16 cellular contexts compared by ENCODE assay signal in genomic region chr10:59838390-59838789, GRCh38.
"Had no signal": no experiment of that assay in that cellular context is flagged by ENCODE, and none has a peak within 500 bp of the region (broad histone marks: within the 10 kb centered on the region; RNA-seq: fewer than 3 reads in every experiment).

No MANE protein-coding gene starts in this region.

- DNase-seq: activated CD4-positive, alpha-beta T cell treated with anti-CD3 and anti-CD28 coated beads for 1 hour; activated CD4-positive, alpha-beta T cell treated with anti-CD3 and anti-CD28 coated beads, Interleukin-2, amount 50 U/mL, for 48 hours; activated effector memory CD4-positive, alpha-beta T cell treated with Interleukin-2 at 50 U/mL for 16 hours; activated naive CD4-positive, alpha-beta T cell treated with anti-CD3 and anti-CD28 coated beads, Interleukin-2, amount 50 U/mL, for 16 hours; activated T-cell treated with anti-CD3 and anti-CD28 coated beads, Interleukin-2, amount 50 U/mL, for 24 hours; central memory CD4-positive, alpha-beta T cell; glutamatergic neuron; hypothalamus; kidney; stimulated activated CD4-positive, alpha-beta T cell treated with anti-CD3 and anti-CD28 coated beads, Interleukin-2, amount 100 ng/mL, for 48 hours; stimulated activated naive CD4-positive, alpha-beta T cell; tibial artery; uterus had no signal

- H3K4me1 ChIP-seq: foreskin keratinocyte, uterus had no signal

- H3K4me2 ChIP-seq: neural progenitor cell had no signal

- H3K9me3 Mint-ChIP-seq: activated T-cell treated with anti-CD3 and anti-CD28 coated beads, Interleukin-2, amount 50 U/mL, for 24 hours; neural progenitor cell had no signal

- H3K9ac ChIP-seq: neural progenitor cell had no signal

- H3K27ac Mint-ChIP-seq: neural progenitor cell had no signal

- ATAC-seq: foreskin keratinocyte had no signal

- H2AFZ ChIP-seq: neural progenitor cell had no signal

- H3K27me3 ChIP-seq: foreskin keratinocyte, neural progenitor cell, tibial artery, uterus had no signal

- H3K4me3 Mint-ChIP-seq: activated T-cell treated with anti-CD3 and anti-CD28 coated beads, Interleukin-2, amount 50 U/mL, for 24 hours; neural progenitor cell had no signal

- H3K36me3 ChIP-seq: tibial artery, uterus had no signal

- H3K27me3 Mint-ChIP-seq: activated T-cell treated with anti-CD3 and anti-CD28 coated beads, Interleukin-2, amount 50 U/mL, for 24 hours had no signal

- H3K4me3 ChIP-seq: coronary artery, neural progenitor cell, tibial artery, uterus had no signal

- H3K9me3 ChIP-seq: tibial artery, uterus had no signal

- H3K27ac ChIP-seq: foreskin keratinocyte, neural progenitor cell, uterus had no signal
